ENCODE assay signal across 15 cellular contexts in the genomic region with DNA sequence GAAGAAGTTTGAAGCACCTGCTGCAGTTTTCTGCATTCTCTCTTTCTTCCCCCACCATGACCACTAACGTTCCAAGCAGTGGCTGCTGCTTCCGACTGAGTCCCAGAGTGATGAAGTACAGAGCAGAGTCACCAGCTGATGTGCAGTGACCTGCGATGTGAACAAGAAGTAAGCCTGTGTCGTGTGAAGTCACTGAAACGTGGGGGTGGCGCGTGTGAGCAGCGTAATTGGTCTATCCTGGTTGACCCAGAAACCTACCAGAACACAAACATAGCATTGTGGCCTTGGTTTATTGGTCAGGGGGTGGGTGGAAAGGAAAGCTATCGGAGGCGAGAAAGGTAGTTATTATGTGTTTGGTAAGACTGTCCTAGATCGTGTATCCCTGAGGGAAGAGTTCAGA. TPM values are rescaled to one million over a fixed set of nuclear protein-coding genes. Genes with fewer than 3 reads are reported as not detected.
"Had no signal": no experiment of that assay in that cellular context is flagged by ENCODE, and none has a peak within 500 bp of the region (broad histone marks: within the 10 kb centered on the region; RNA-seq: fewer than 3 reads in every experiment).

No MANE protein-coding gene starts in this region.

- H3K4me1 Mint-ChIP-seq: brain; central memory CD8-positive, alpha-beta T cell; neural crest cell had no signal

- H3K36me3 Mint-ChIP-seq: activated naive CD8-positive, alpha-beta T cell; brain; WTC11 had no signal

- ATAC-seq: activated T-cell treated with anti-CD3 and anti-CD28 coated beads, Interleukin-2, amount 50 U/mL, for 4 hours; pancreas; WTC11 had no signal

- FAIRE-seq: pancreas had no signal

- H3K27me3 ChIP-seq: hepatocyte, pancreas, tibial nerve had no signal

- H3K9me3 ChIP-seq: pancreas had no signal

- H3K4me1 ChIP-seq: tibial nerve had no signal

- H3K36me3 ChIP-seq: pancreas, tibial nerve had no signal

- H3K4me3 Mint-ChIP-seq: activated naive CD8-positive, alpha-beta T cell; activated T-cell treated with anti-CD3 and anti-CD28 coated beads, Interleukin-2, amount 50 U/mL, for 4 hours; brain; central memory CD8-positive, alpha-beta T cell; neural crest cell; T-helper 1 cell treated with Interleukin-12 subunit alpha and Interleukin-12 subunit beta and Interleukin-4 antibody, amounts not matched to agents 30 μg/mL and 1 μg/mL, for 36 hours; WTC11 had no signal

- H3K27ac Mint-ChIP-seq: activated naive CD8-positive, alpha-beta T cell; brain; T-helper 1 cell treated with Interleukin-12 subunit alpha and Interleukin-12 subunit beta and Interleukin-4 antibody, amounts not matched to agents 30 μg/mL and 1 μg/mL, for 36 hours; WTC11 had no signal

- H3K9me3 Mint-ChIP-seq: activated T-cell treated with anti-CD3 and anti-CD28 coated beads, Interleukin-2, amount 50 U/mL, for 4 hours; brain; central memory CD8-positive, alpha-beta T cell; neural crest cell; T-helper 1 cell treated with Interleukin-12 subunit alpha and Interleukin-12 subunit beta and Interleukin-4 antibody, amounts not matched to agents 30 μg/mL and 1 μg/mL, for 36 hours; WTC11 had no signal

- DNase-seq: activated CD4-positive, alpha-beta T cell treated with anti-CD3 and anti-CD28 coated beads for 48 hours; activated gamma-delta T cell; activated T-cell treated with anti-CD3 and anti-CD28 coated beads, Interleukin-2, amount 50 U/mL, for 4 hours; amygdala; mesenchymal stem cell; pancreas had no signal

- H3K27ac ChIP-seq: hepatocyte, pancreas, skin epidermis, tibial nerve had no signal

- H3K4me3 ChIP-seq: hepatocyte, pancreas, skin epidermis, tibial nerve had no signal

RNA-seq across cellular contexts. Expression of a gene that starts 3.5 kb away (rescaled TPM):
- total RNA-seq: activated T-cell treated with anti-CD3 and anti-CD28 coated beads, Interleukin-2, amount 50 U/mL, for 4 hours; hepatocyte; neural crest cell had no signal
- polyA plus RNA-seq: hepatocyte had no signal

RNA-seq across cellular contexts. Expression of a gene that starts 7.2 kb away (rescaled TPM):
- total RNA-seq: activated T-cell treated with anti-CD3 and anti-CD28 coated beads, Interleukin-2, amount 50 U/mL, for 4 hours; hepatocyte; neural crest cell; WTC11 had no signal
- polyA plus RNA-seq: hepatocyte had no signal

RNA-seq across cellular contexts. Expression of a gene that starts 17.6 kb away (rescaled TPM):
- total RNA-seq: activated T-cell treated with anti-CD3 and anti-CD28 coated beads, Interleukin-2, amount 50 U/mL, for 4 hours; neural crest cell; WTC11 had no signal

RNA-seq across cellular contexts. Expression of a gene that starts 34.8 kb away (rescaled TPM):
- total RNA-seq: activated T-cell treated with anti-CD3 and anti-CD28 coated beads, Interleukin-2, amount 50 U/mL, for 4 hours; hepatocyte; neural crest cell; tibial nerve; WTC11 had no signal

RNA-seq across cellular contexts. Expression of a gene that starts 52.1 kb away (rescaled TPM):
- total RNA-seq: activated T-cell treated with anti-CD3 and anti-CD28 coated beads, Interleukin-2, amount 50 U/mL, for 4 hours; hepatocyte; neural crest cell; pancreas; tibial nerve; WTC11 had no signal
- polyA plus RNA-seq: hepatocyte had no signal
